In the genomic region with DNA sequence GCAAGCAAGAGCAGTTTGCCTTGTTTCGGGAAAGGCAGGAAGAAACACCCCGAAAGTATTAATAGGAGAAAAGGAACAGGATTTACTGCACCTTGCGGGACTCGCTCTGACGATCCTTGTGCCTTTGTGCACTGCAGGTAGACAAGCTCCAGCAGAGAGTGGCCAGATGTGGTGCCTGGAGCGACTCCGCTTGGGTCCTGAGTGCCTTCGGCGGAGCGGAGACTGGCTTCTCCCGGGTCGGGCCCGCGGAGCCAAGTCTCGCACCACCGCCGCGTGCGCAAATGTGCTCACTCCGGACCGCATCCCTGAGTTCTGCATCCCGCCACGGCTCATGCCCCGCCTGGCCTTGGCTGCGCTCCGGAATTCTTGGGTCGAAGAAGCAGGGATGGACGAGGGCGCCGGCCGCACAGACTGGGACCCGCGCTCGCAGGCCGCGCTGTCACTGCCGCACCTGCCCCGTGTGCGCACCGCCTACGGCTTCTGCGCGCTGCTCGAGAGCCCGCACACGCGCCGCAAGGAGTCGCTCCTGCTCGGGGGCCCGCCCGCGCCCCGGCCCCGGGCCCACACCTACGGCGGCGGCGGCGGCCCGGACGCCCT, we compare ENCODE assay signal across 8 cellular contexts. TPM values are rescaled to one million over a fixed set of nuclear protein-coding genes. Genes with fewer than 3 reads are reported as not detected.
DNase-seq lines count a peak whose midpoint lies in the region; ATAC-seq, FAIRE-seq and TF ChIP-seq lines count a peak whose summit lies in the region.

No MANE protein-coding gene starts in this region.

- in situ Hi-C loops in brain microvascular endothelial cell (cut with HindIII; ENCODE audit: low pct_ligation_motif_present, low sequenced_read_pairs), result no loop called here

- no peak for TF ChIP-seq CTCF in RWPE2 (IDR thresholded peaks at IDR 0.05; ENCODE audit: poor library complexity, severe bottlenecking)
- no peak for TF ChIP-seq CTCF in brain microvascular endothelial cell (IDR thresholded peaks at IDR 0.05; ENCODE audit: low read depth, low read length, missing control alignments)

- DNase-seq in NCI-H82 (lab: John Stamatoyannopoulos, UW), result peak; percentile 53
- DNase-seq in NCI-H82 treated with DMSO at 0.1 percent for 48 hours (lab: John Stamatoyannopoulos, UW; ENCODE audit: unreplicated experiment), result no peak
- DNase-seq in RWPE2 (ENCODE audit: low spot score), result no peak
- no peak for DNase-seq in brain microvascular endothelial cell
- peak; percentile 27 to 48 for DNase-seq in left colon
- DNase-seq in stimulated activated CD4-positive, alpha-beta T cell treated with anti-CD3 and anti-CD28 coated beads, Interleukin-4, amount 100 ng/mL, for 24 hours, result peak; percentile 20
- no peak for DNase-seq in middle frontal gyrus (ENCODE audit: extremely low spot score, low spot score)
- DNase-seq in HTR-8/SVneo (ENCODE audit: insufficient read length, low spot score), result no peak

- H3K4me3 ChIP-seq in RWPE2 (ENCODE audit: severe bottlenecking), result peak overlapping the region; percentile 37
- H3K4me3 ChIP-seq in brain microvascular endothelial cell (ENCODE audit: low read depth, low read length), result peak overlapping the region; percentile 33

- H3K4me1 ChIP-seq in RWPE2 (ENCODE audit: insufficient read depth, poor library complexity, severe bottlenecking), result peaks cover 25% of the 10 kb centered on the region

- intact Hi-C loops in left colon (cut with DNase I, micrococcal nuclease), result no loop called here

- no peaks in the 10 kb centered on the region for H3K9me3 ChIP-seq in RWPE2 (ENCODE audit: severe bottlenecking)

- ATAC-seq in RWPE2 (ENCODE audit: low read depth) (peak; percentile 10; the same call in 2 of the 3 replicates), left colon (peak; percentile 60)

- H3K27me3 ChIP-seq in RWPE2 (ENCODE audit: insufficient read depth, poor library complexity, severe bottlenecking) (peaks cover 8% of the 10 kb centered on the region), brain microvascular endothelial cell (replicated peaks) (peaks cover 3% of the 10 kb centered on the region)

- H3K36me3 ChIP-seq in RWPE2 (ENCODE audit: low read depth) (no peaks in the 10 kb centered on the region), brain microvascular endothelial cell (replicated peaks) (no peaks in the 10 kb centered on the region)

- H3K27ac ChIP-seq in RWPE2 (ENCODE audit: poor library complexity, severe bottlenecking) (no peak overlapping the region), brain microvascular endothelial cell (no peak overlapping the region)

- no peak for FAIRE-seq in HTR-8/SVneo (lab: Jason Lieb, UNC)

RNA-seq across cellular contexts. Expression of a gene that starts 0.8 kb away (rescaled TPM):
- total RNA-seq in left colon, result 1 to 10 TPM in 1 of 2 donors, under 1 TPM in 1; 0.22 to 1.1 TPM

RNA-seq across cellular contexts. Expression of a gene that starts 7.3 kb away (rescaled TPM):
- total RNA-seq in left colon, result 10 to 100 TPM; 55.2 to 57.2 TPM

Comparison
In these comparisons a context has a peak if more than half of its experiments do, and no peak if none do; other contexts are left out.
1. DNase-seq: peak in NCI-H82 (single experiment), left colon (2 of 2) and stimulated activated CD4-positive, alpha-beta T cell treated with anti-CD3 and anti-CD28 coated beads, Interleukin-4, amount 100 ng/mL, for 24 hours (single experiment); none in NCI-H82 treated with DMSO at 0.1 percent for 48 hours (single experiment), RWPE2 (single experiment), brain microvascular endothelial cell (single experiment), middle frontal gyrus (single experiment) and HTR-8/SVneo (single experiment).